18 cellular contexts compared by ENCODE assay signal in the genomic region with DNA sequence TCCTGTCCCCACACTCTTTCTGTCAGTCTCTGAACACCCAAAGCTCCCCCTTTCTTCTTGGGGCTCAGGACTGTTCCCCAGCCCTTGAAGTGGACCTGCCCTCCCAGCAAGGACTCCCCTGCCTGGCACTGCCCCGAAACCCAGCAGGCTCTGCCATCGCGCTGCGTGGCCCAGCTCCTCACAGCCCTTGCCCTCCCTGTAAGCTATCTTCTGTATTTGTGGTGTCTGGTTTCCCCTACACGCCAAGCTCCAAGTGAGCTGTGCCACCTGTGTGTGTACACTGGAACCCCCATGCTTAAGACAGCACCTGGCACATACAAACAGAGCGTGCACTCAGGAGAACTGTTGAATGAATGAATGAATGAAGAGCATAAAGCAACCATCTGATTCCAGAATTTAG. TPM values are rescaled to one million over a fixed set of nuclear protein-coding genes. Genes with fewer than 3 reads are reported as not detected.
DNase-seq lines count a peak whose midpoint lies in the region; ATAC-seq, FAIRE-seq and TF ChIP-seq lines count a peak whose summit lies in the region.
"Had no signal": no experiment of that assay in that cellular context is flagged by ENCODE, and none has a peak within 500 bp of the region (broad histone marks: within the 10 kb centered on the region; RNA-seq: fewer than 3 reads in every experiment).

No MANE protein-coding gene starts in this region.

- no peak overlapping the region for H3K27ac ChIP-seq in H1 (ENCODE audit: low read depth, low read length)
- H3K27ac ChIP-seq: BLaER1 treated with 17β-estradiol and CSF1 and Interleukin-3, amounts not matched to agents 10 nM and 100 nM; lower lobe of right lung had no signal

- peaks cover 11% of the 10 kb centered on the region; the same call in 1 of the 2 replicates for H3K23me2 ChIP-seq in H1 (ENCODE audit: low read depth, low read length)

- no peak for FAIRE-seq in H1 (lab: Jason Lieb, UNC)
- FAIRE-seq: D721Med, frontal cortex, G401.6 had no signal

- H3K9ac ChIP-seq in H1 (replicated peaks in 1 of 4; ENCODE audit: extremely low read depth in 1 of 4, low read depth in 3 of 4, low read length in 3 of 4): no peak overlapping the region
- H3K9ac ChIP-seq: BLaER1 treated with 17β-estradiol and CSF1 and Interleukin-3, amounts not matched to agents 10 nM and 100 nM had no signal

- H2BK20ac ChIP-seq in H1 (ENCODE audit: low read length): no peak overlapping the region

- H3K4me1 ChIP-seq in H1 (replicated peaks in 1 of 4; ENCODE audit: control insufficient read depth in 3 of 4, insufficient read depth in 4 of 4, low read length in 3 of 4): peaks cover 0 to 6% (median 2%) of the 10 kb centered on the region in 4 experiments; a peak in 2 of 7 replicates

- peak overlapping the region; percentile 57 for H4K91ac ChIP-seq in H1 (replicated peaks; ENCODE audit: insufficient read length, low read length)

- DNase-seq in COLO668 (lab: John Stamatoyannopoulos, UW; ENCODE audit: unreplicated experiment) (peak; percentile 50), DMS79 treated with DMSO at 0.1 percent for 48 hours (lab: John Stamatoyannopoulos, UW) (peak; percentile 56), NCI-H345 (lab: John Stamatoyannopoulos, UW) (peak; percentile 77), H1 (ENCODE audit: low read depth in 1 of 2, low spot score in 2 of 2) (no peak), NCI-H524 (lab: John Stamatoyannopoulos, UW) (no peak), foreskin melanocyte (no peak)
- DNase-seq: effector CD8-positive, alpha-beta T cell; erythroblast; GOT3; hypothalamus; islet precursor cell; lower lobe of right lung; NCI-H1694 had no signal

- no peak overlapping the region for H4K8ac ChIP-seq in H1 (ENCODE audit: extremely low read depth, insufficient read depth, low read length)

- TF ChIP-seq RAD21 in H1 (IDR thresholded peaks at IDR 0.05 in 1 of 2, conservative IDR thresholded peaks at IDR 0.05 in 1 of 2; ENCODE audit: low read depth in 2 of 2, low read length in 2 of 2): no peak

- WGBS in H1 (ENCODE audit: extremely low coverage in 1 of 2, insufficient coverage in 1 of 2, insufficient read length in 1 of 2, insufficient replicate concordance in 2 of 2, low coverage in 1 of 2, low lambda C conversion rate in 2 of 2, missing lambda C conversion rate in 1 of 2), 2 experiments: 88% methylated on average over 6 of the region's 6 CpGs; no CpG with 5 or more reads in 1 of the 2 experiments

- POLR2A ChIA-PET in H1 (lab: Charles Lee; ENCODE audit: partially characterized antibody): no interaction called here

- no peak for ATAC-seq in HG03342 (IDR thresholded peaks at IDR 0.05; ENCODE audit: unreplicated experiment)
- ATAC-seq: lower lobe of right lung had no signal

- H2BK15ac ChIP-seq in H1 (ENCODE audit: low read length): no peak overlapping the region

- H3K14ac ChIP-seq in H1 (ENCODE audit: insufficient read length): no peak overlapping the region

- CTCF ChIA-PET in H1 (lab: Charles Lee; ENCODE audit: partially characterized antibody): interaction anchor here (1.1 to 4.3 kb wide), 4 partner anchors 9 to 70 kb away, joined by 3 to 17 read pairs (median 8); no protein-coding TSS in a partner anchor

- no peak overlapping the region for H3K18ac ChIP-seq in H1 (ENCODE audit: extremely low read depth, low read length)

- H2BK12ac ChIP-seq in H1 (ENCODE audit: low read depth, low read length): no peak overlapping the region

- no peak overlapping the region for H3K4me3 ChIP-seq in H1 (ENCODE audit: extremely low read depth in 1 of 4, insufficient read depth in 2 of 4, low read depth in 3 of 4, low read length in 4 of 4)
- H3K4me3 ChIP-seq: BLaER1 treated with 17β-estradiol and CSF1 and Interleukin-3, amounts not matched to agents 10 nM and 100 nM; lower lobe of right lung had no signal

- H2BK120ac ChIP-seq in H1 (replicated peaks; ENCODE audit: low read depth, low read length): no peak overlapping the region

- no peak overlapping the region for H4K5ac ChIP-seq in H1 (ENCODE audit: insufficient read length, low read depth, low read length)

- no peaks in the 10 kb centered on the region for H3K36me3 ChIP-seq in H1 (ENCODE audit: control insufficient read depth in 2 of 4, insufficient read depth in 4 of 4, low read length in 3 of 4)
- H3K36me3 ChIP-seq: BLaER1 treated with 17β-estradiol and CSF1 and Interleukin-3, amounts not matched to agents 10 nM and 100 nM; lower lobe of right lung had no signal

- H3K79me2 ChIP-seq in H1 (ENCODE audit: control insufficient read depth in 1 of 2, insufficient read depth in 2 of 2, low read length in 2 of 2): no peaks in the 10 kb centered on the region

- no peak overlapping the region for H3K4me2 ChIP-seq in H1 (ENCODE audit: insufficient read depth in 1 of 2, low read depth in 2 of 2, low read length in 2 of 2)
- H3K4me2 ChIP-seq: BLaER1 treated with 17β-estradiol and CSF1 and Interleukin-3, amounts not matched to agents 10 nM and 100 nM had no signal

- no peak for TF ChIP-seq POLR2A in H1 (IDR thresholded peaks at IDR 0.05; ENCODE audit: control extremely low read depth in 1 of 2, low read depth in 2 of 2, low read length in 2 of 2)

- no peak overlapping the region for H3K4ac ChIP-seq in H1 (replicated peaks; ENCODE audit: insufficient read length, low read depth, low read length)

- no peaks in the 10 kb centered on the region; a peak in 1 of 7 replicates for H3K27me3 ChIP-seq in H1 (replicated peaks in 1 of 4; ENCODE audit: control insufficient read depth in 3 of 4, extremely low read depth in 1 of 4, insufficient read depth in 3 of 4, low read length in 3 of 4)
- H3K27me3 ChIP-seq: BLaER1 treated with 17β-estradiol and CSF1 and Interleukin-3, amounts not matched to agents 10 nM and 100 nM had no signal

- no peak overlapping the region for H2AFZ ChIP-seq in H1 (ENCODE audit: low read length)

- peaks cover 0 to 9% of the 10 kb centered on the region in 2 experiments for H4K20me1 ChIP-seq in H1 (replicated peaks in 1 of 2; ENCODE audit: control insufficient read depth in 1 of 2, insufficient read depth in 2 of 2, low read length in 2 of 2)
- H4K20me1 ChIP-seq: BLaER1 treated with 17β-estradiol and CSF1 and Interleukin-3, amounts not matched to agents 10 nM and 100 nM had no signal

- H3K23ac ChIP-seq in H1 (ENCODE audit: insufficient read length): no peak overlapping the region

- no peak overlapping the region for H2AK5ac ChIP-seq in H1 (ENCODE audit: low read depth, low read length)

- TF ChIP-seq EP300 in H1 (IDR thresholded peaks at IDR 0.05; ENCODE audit: borderline replicate concordance in 1 of 2, low read depth in 2 of 2, low read length in 2 of 2): no peak

- H3K79me1 ChIP-seq in H1 (ENCODE audit: low read depth, low read length): no peaks in the 10 kb centered on the region; the same call in 1 of the 2 replicates

- no peak for TF ChIP-seq CTCF in H1 (IDR thresholded peaks at IDR 0.05; ENCODE audit: control extremely low read depth in 1 of 3, insufficient read depth in 1 of 3, low read depth in 1 of 3, low read length in 3 of 3)

- H3K9me3 ChIP-seq in H1 (ENCODE audit: insufficient read depth in 2 of 2, low read depth in 1 of 2, low read length in 1 of 2): no peaks in the 10 kb centered on the region
- H3K9me3 ChIP-seq: lower lobe of right lung had no signal

- H2BK5ac ChIP-seq in H1 (ENCODE audit: low read depth, low read length): no peak overlapping the region

- no peak overlapping the region for H3K56ac ChIP-seq in H1 (replicated peaks; ENCODE audit: insufficient read length, low read depth, low read length)

TF ChIP-seq in H1, 55 proteins besides CTCF, POLR2A, EP300 and RAD21:
- TF ChIP-seq KDM4A (IDR thresholded peaks at IDR 0.05; ENCODE audit: low read depth, low read length, severe bottlenecking) (no peak), FOSL1 (IDR thresholded peaks at IDR 0.05; ENCODE audit: insufficient read depth, low read depth, low read length) (no peak), BACH1 (IDR thresholded peaks at IDR 0.05; ENCODE audit: low read length) (no peak), SP2 (IDR thresholded peaks at IDR 0.05; ENCODE audit: low read length) (no peak), BCL11A (IDR thresholded peaks at IDR 0.05; ENCODE audit: low read depth in 2 of 2, low read length in 2 of 2) (no peak), GTF2F1 (IDR thresholded peaks at IDR 0.05; ENCODE audit: borderline replicate concordance, low read depth, low read length) (no peak), ASH2L (IDR thresholded peaks at IDR 0.05; ENCODE audit: low read length) (no peak), HDAC2 (IDR thresholded peaks at IDR 0.05; ENCODE audit: borderline replicate concordance in 1 of 2, low read depth in 2 of 2, low read length in 2 of 2) (no peak), SP1 (IDR thresholded peaks at IDR 0.05; ENCODE audit: low read depth, low read length) (no peak), CHD2 (IDR thresholded peaks at IDR 0.05; ENCODE audit: low read length) (no peak), NRF1 (IDR thresholded peaks at IDR 0.05; ENCODE audit: low read depth, low read length) (no peak), RBBP5 (IDR thresholded peaks at IDR 0.05; ENCODE audit: borderline replicate concordance, low read depth, low read length) (no peak), KDM1A (IDR thresholded peaks at IDR 0.05; ENCODE audit: borderline replicate concordance, low read length) (no peak), YY1 (IDR thresholded peaks at IDR 0.05; ENCODE audit: low read depth, low read length) (no peak), RXRA (IDR thresholded peaks at IDR 0.05; ENCODE audit: insufficient read depth, low read depth, low read length) (no peak), HDAC6 (IDR thresholded peaks at IDR 0.05; ENCODE audit: low read depth, low read length) (no peak), CBX8 (IDR thresholded peaks at IDR 0.05; ENCODE audit: borderline replicate concordance, low read depth, low read length) (no peak)

RNA-seq across cellular contexts. Expression of gene TMEM242, which starts 57.7 kb away (rescaled TPM):
- 8.2 and 9.0 TPM in 2 replicates for total RNA-seq in H1 (2021; fragmentation: NEBNext Ultra II Directional; extraction: Animal tissue kit (Norgen Biotek cat#: 25700))
- polyA plus RNA-seq in H1 (2011; rRNA removed): 1.7 and 2.4 TPM in 2 replicates
- polyA plus RNA-seq in H1 (2011; cell fraction: cytosol; rRNA removed): 3.3 TPM
- polyA plus RNA-seq in H1 (2011; cell fraction: nucleus; rRNA removed): 1.8 TPM
- 4.6 to 6.5 TPM (median 5.1 TPM) in 4 replicates for polyA plus RNA-seq in H1 (2012, experiment 1 of 2)
- polyA plus RNA-seq in H1 (2012, experiment 2 of 2): 1.1 TPM
- polyA plus RNA-seq in H1 (2013, experiment 1 of 2): 5.7 TPM
- 6.7 TPM for polyA plus RNA-seq in H1 (2013, experiment 2 of 2)
- polyA minus RNA-seq in H1 (2011; rRNA and poly(A)+ RNA removed): 2.2 TPM in 2 replicates
- polyA minus RNA-seq in H1 (2011; cell fraction: cytosol; rRNA and poly(A)+ RNA removed): 1.6 TPM
- polyA minus RNA-seq in H1 (2011; cell fraction: nucleus; rRNA and poly(A)+ RNA removed): 7.6 TPM

Comparison
In these comparisons a context has a peak if more than half of its experiments do, and no peak if none do; other contexts are left out.
1. DNase-seq: peak in COLO668 (single experiment), DMS79 treated with DMSO at 0.1 percent for 48 hours (single experiment) and NCI-H345 (single experiment); none in H1 (0 of 2), NCI-H524 (0 of 2) and foreskin melanocyte (single experiment).